Comparison of ENCODE assay signal across 28 cellular contexts in genomic region chr13:110929104-110929777, GRCh38. TPM values are rescaled to one million over a fixed set of nuclear protein-coding genes. Genes with fewer than 3 reads are reported as not detected.
A peak's percentile ranks its signal among the peaks of the same experiment; 100 is the strongest.
DNase-seq lines count a peak whose midpoint lies in the region; ATAC-seq and TF ChIP-seq lines count a peak whose summit lies in the region.
"Had no signal": no experiment of that assay in that cellular context is flagged by ENCODE, and none has a peak within 500 bp of the region (broad histone marks: within the 10 kb centered on the region; RNA-seq: fewer than 3 reads in every experiment).

No MANE protein-coding gene starts in this region.

- H3K4me3 ChIP-seq in transverse colon = no peak overlapping the region
- no peak overlapping the region for H3K4me3 ChIP-seq in spleen
- H3K4me3 ChIP-seq: hepatocyte had no signal

- peak in 1 of 2 donors; percentile 37 for ATAC-seq in activated naive CD4-positive, alpha-beta T cell treated with anti-CD3 and anti-CD28 coated beads, Interleukin-2, amount 50 U/mL, for 72 hours
- ATAC-seq in GM19463 (IDR thresholded peaks at IDR 0.05; ENCODE audit: unreplicated experiment) = peak; percentile 80
- ATAC-seq in HG03432 (IDR thresholded peaks at IDR 0.05; ENCODE audit: unreplicated experiment) = peak; percentile 80
- peak; percentile 62 for ATAC-seq in stimulated activated effector memory CD8-positive, alpha-beta T cell treated with anti-CD3 and anti-CD28 coated beads, Interleukin-12 subunit alpha, Interleukin-12 subunit beta, amount 100 ng/mL, for 72 hours
- ATAC-seq: activated CD4-positive, CD25-positive, alpha-beta regulatory T cell treated with anti-CD3 and anti-CD28 coated beads, Interleukin-2, amount 50 U/mL, for 24 hours; left lobe of liver had no signal

- peaks cover 8% of the 10 kb centered on the region for H3K27me3 ChIP-seq in transverse colon
- H3K27me3 ChIP-seq in spleen (replicated peaks in 1 of 7) = peaks cover 0 to 18% (median 0%) of the 10 kb centered on the region in 7 donors

- H3K9me3 ChIP-seq in transverse colon (peaks cover 11 to 16% of the 10 kb centered on the region in 2 donors), spleen (peaks cover 2 to 30% (median 24%) of the 10 kb centered on the region in 8 donors)

- H3K4me1 Mint-ChIP-seq in activated naive CD4-positive, alpha-beta T cell treated with anti-CD3 and anti-CD28 coated beads, Interleukin-2, amount 10 ng/mL, durations not matched to agents 7 days and 5 days = no peaks in the 10 kb centered on the region
- peaks cover 8% of the 10 kb centered on the region for H3K4me1 Mint-ChIP-seq in stimulated activated effector memory CD8-positive, alpha-beta T cell treated with anti-CD3 and anti-CD28 coated beads, Interleukin-12 subunit alpha, Interleukin-12 subunit beta, amount 100 ng/mL, for 72 hours
- H3K4me1 Mint-ChIP-seq in activated CD4-positive, alpha-beta T cell treated with anti-CD3 and anti-CD28 coated beads, Interleukin-2, amount 10 ng/mL, durations not matched to agents 24 days and 14 days = peaks cover 2% of the 10 kb centered on the region
- H3K4me1 Mint-ChIP-seq: naive B cell had no signal

- TF ChIP-seq EP300 in transverse colon (IDR thresholded peaks at IDR 0.05; ENCODE audit: low read depth) = no peak

- no peak for TF ChIP-seq CTCF in transverse colon (IDR thresholded peaks at IDR 0.05)
- no peak for TF ChIP-seq CTCF in spleen (IDR thresholded peaks at IDR 0.05 in 8 of 11, conservative IDR thresholded peaks at IDR 0.05 in 3 of 11)

- no peak for DNase-seq in activated naive CD4-positive, alpha-beta T cell treated with anti-CD3 and anti-CD28 coated beads, Interleukin-2, amount 50 U/mL, for 72 hours (ENCODE audit: low spot score in 2 of 2)
- DNase-seq in activated naive CD4-positive, alpha-beta T cell treated with anti-CD3 and anti-CD28 coated beads, Interleukin-2, amount 10 ng/mL, durations not matched to agents 7 days and 5 days = no peak
- DNase-seq in stimulated activated effector memory CD8-positive, alpha-beta T cell treated with anti-CD3 and anti-CD28 coated beads, Interleukin-12 subunit alpha, Interleukin-12 subunit beta, amount 100 ng/mL, for 72 hours (ENCODE audit: low spot score in 2 of 2) = no peak
- no peak for DNase-seq in activated CD4-positive, alpha-beta T cell treated with anti-CD3 and anti-CD28 coated beads, Interleukin-2, amount 10 ng/mL, durations not matched to agents 24 days and 14 days
- DNase-seq in transverse colon (no peak), spleen (no peak)
- DNase-seq: activated CD4-positive, alpha-beta memory T cell treated with anti-CD3 and anti-CD28 coated beads, Interleukin-2, amount 10 ng/mL, durations not matched to agents 7 days and 5 days; activated gamma-delta T cell treated with Interleukin-2 at 50 U/mL for 16 hours; activated T-cell treated with anti-CD3 and anti-CD28 coated beads, Interleukin-2, amount 50 U/mL, for 1 hour; AML-193; amniotic stem cell; DMS53; effector CD8-positive, alpha-beta T cell; foreskin fibroblast; GDM1; naive B cell; NCI-H1436 treated with DMSO at 0.1 percent for 48 hours; NCI-H510A treated with DMSO at 0.1 percent for 48 hours; NK-92 treated with Interleukin-12 subunit alpha and Interleukin-12 subunit beta, amount 100 ng/mL, for 24 hours; nucleus accumbens; stimulated activated CD8-positive, alpha-beta memory T cell treated with anti-CD3 and anti-CD28 coated beads, Interleukin-4, amount 100 ng/mL, for 48 hours had no signal

- H3K27ac ChIP-seq in transverse colon (no peak overlapping the region), spleen (no peak overlapping the region)
- H3K27ac ChIP-seq: hepatocyte, KMS-11 had no signal

- peaks cover 40% of the 10 kb centered on the region for H3K27me3 Mint-ChIP-seq in activated naive CD4-positive, alpha-beta T cell treated with anti-CD3 and anti-CD28 coated beads, Interleukin-2, amount 10 ng/mL, durations not matched to agents 7 days and 5 days
- peaks cover 43% of the 10 kb centered on the region for H3K27me3 Mint-ChIP-seq in activated CD4-positive, alpha-beta T cell treated with anti-CD3 and anti-CD28 coated beads, Interleukin-2, amount 10 ng/mL, durations not matched to agents 24 days and 14 days

- no peak for TF ChIP-seq POLR2A in transverse colon (IDR thresholded peaks at IDR 0.05)
- TF ChIP-seq POLR2A in spleen (IDR thresholded peaks at IDR 0.05) = no peak

- intact Hi-C loops in activated CD4-positive, alpha-beta T cell treated with anti-CD3 and anti-CD28 coated beads, Interleukin-2, amount 10 ng/mL, durations not matched to agents 24 days and 14 days (cut with micrococcal nuclease) = no loop called here
- intact Hi-C loops in transverse colon (cut with DNase I; ENCODE audit: low total_unique reads) = no loop called here
- intact Hi-C loops in spleen (cut with DNase I; ENCODE audit: low total_unique reads) = no loop called here

- peak overlapping the region; percentile 27 to 57 for H3K27ac Mint-ChIP-seq in activated naive CD4-positive, alpha-beta T cell treated with anti-CD3 and anti-CD28 coated beads, Interleukin-2, amount 50 U/mL, for 72 hours
- no peak overlapping the region for H3K27ac Mint-ChIP-seq in activated naive CD4-positive, alpha-beta T cell treated with anti-CD3 and anti-CD28 coated beads, Interleukin-2, amount 10 ng/mL, durations not matched to agents 7 days and 5 days
- H3K27ac Mint-ChIP-seq in stimulated activated effector memory CD8-positive, alpha-beta T cell treated with anti-CD3 and anti-CD28 coated beads, Interleukin-12 subunit alpha, Interleukin-12 subunit beta, amount 100 ng/mL, for 72 hours = no peak overlapping the region
- H3K27ac Mint-ChIP-seq in activated CD4-positive, alpha-beta T cell treated with anti-CD3 and anti-CD28 coated beads, Interleukin-2, amount 10 ng/mL, durations not matched to agents 24 days and 14 days = no peak overlapping the region
- H3K27ac Mint-ChIP-seq: activated CD4-positive, alpha-beta memory T cell treated with anti-CD3 and anti-CD28 coated beads, Interleukin-2, amount 10 ng/mL, durations not matched to agents 7 days and 5 days; H9; naive B cell had no signal

- H3K36me3 ChIP-seq in transverse colon = no peaks in the 10 kb centered on the region
- no peaks in the 10 kb centered on the region for H3K36me3 ChIP-seq in spleen

- in situ Hi-C loops in transverse colon (cut with MboI; ENCODE audit: low pct_ligation_motif_present in 1 of 4, low pct_unique_long_range_greater_than_20kb in 1 of 4, low sequenced_read_pairs in 3 of 4) = no loop called here

- peaks cover 18 to 28% of the 10 kb centered on the region in 2 donors for H3K9me3 Mint-ChIP-seq in activated naive CD4-positive, alpha-beta T cell treated with anti-CD3 and anti-CD28 coated beads, Interleukin-2, amount 50 U/mL, for 72 hours
- peaks cover 17% of the 10 kb centered on the region for H3K9me3 Mint-ChIP-seq in activated naive CD4-positive, alpha-beta T cell treated with anti-CD3 and anti-CD28 coated beads, Interleukin-2, amount 10 ng/mL, durations not matched to agents 7 days and 5 days
- H3K9me3 Mint-ChIP-seq in stimulated activated effector memory CD8-positive, alpha-beta T cell treated with anti-CD3 and anti-CD28 coated beads, Interleukin-12 subunit alpha, Interleukin-12 subunit beta, amount 100 ng/mL, for 72 hours = peaks cover 5% of the 10 kb centered on the region
- peaks cover 11% of the 10 kb centered on the region for H3K9me3 Mint-ChIP-seq in activated CD4-positive, alpha-beta T cell treated with anti-CD3 and anti-CD28 coated beads, Interleukin-2, amount 10 ng/mL, durations not matched to agents 24 days and 14 days

- CTCF ChIA-PET in activated naive CD4-positive, alpha-beta T cell treated with anti-CD3 and anti-CD28 coated beads, Interleukin-2, amount 10 ng/mL, durations not matched to agents 7 days and 5 days (lab: Charles Lee) = no interaction called here

- no peak overlapping the region for H3K4me3 Mint-ChIP-seq in activated naive CD4-positive, alpha-beta T cell treated with anti-CD3 and anti-CD28 coated beads, Interleukin-2, amount 10 ng/mL, durations not matched to agents 7 days and 5 days
- no peak overlapping the region for H3K4me3 Mint-ChIP-seq in stimulated activated effector memory CD8-positive, alpha-beta T cell treated with anti-CD3 and anti-CD28 coated beads, Interleukin-12 subunit alpha, Interleukin-12 subunit beta, amount 100 ng/mL, for 72 hours
- H3K4me3 Mint-ChIP-seq in activated CD4-positive, alpha-beta T cell treated with anti-CD3 and anti-CD28 coated beads, Interleukin-2, amount 10 ng/mL, durations not matched to agents 24 days and 14 days = no peak overlapping the region
- H3K4me3 Mint-ChIP-seq: activated CD4-positive, alpha-beta memory T cell treated with anti-CD3 and anti-CD28 coated beads, Interleukin-2, amount 10 ng/mL, durations not matched to agents 7 days and 5 days; H9; naive B cell had no signal

- peaks cover 20% of the 10 kb centered on the region in 2 donors for H3K36me3 Mint-ChIP-seq in activated naive CD4-positive, alpha-beta T cell treated with anti-CD3 and anti-CD28 coated beads, Interleukin-2, amount 50 U/mL, for 72 hours
- H3K36me3 Mint-ChIP-seq in activated naive CD4-positive, alpha-beta T cell treated with anti-CD3 and anti-CD28 coated beads, Interleukin-2, amount 10 ng/mL, durations not matched to agents 7 days and 5 days = no peaks in the 10 kb centered on the region
- no peaks in the 10 kb centered on the region for H3K36me3 Mint-ChIP-seq in stimulated activated effector memory CD8-positive, alpha-beta T cell treated with anti-CD3 and anti-CD28 coated beads, Interleukin-12 subunit alpha, Interleukin-12 subunit beta, amount 100 ng/mL, for 72 hours
- peaks cover 2% of the 10 kb centered on the region for H3K36me3 Mint-ChIP-seq in activated CD4-positive, alpha-beta T cell treated with anti-CD3 and anti-CD28 coated beads, Interleukin-2, amount 10 ng/mL, durations not matched to agents 24 days and 14 days (ENCODE audit: low read depth)

- WGBS in transverse colon (ENCODE audit: low coverage in 1 of 2), 2 donors = 89% methylated on average over 3 of the region's 3 CpGs; no CpG with 5 or more reads in 1 of the 2 donors
- 67 to 89% (median 79%) methylated on average over 3 of the region's 3 CpGs for WGBS in spleen, 5 donors

- H3K4me1 ChIP-seq in transverse colon (no peaks in the 10 kb centered on the region), spleen (no peaks in the 10 kb centered on the region)

RNA-seq across cellular contexts. Expression of gene ANKRD10, which starts 14.4 kb away (rescaled TPM):
- 100 to 1,000 TPM; 160 to 162 TPM for total RNA-seq in activated naive CD4-positive, alpha-beta T cell treated with anti-CD3 and anti-CD28 coated beads, Interleukin-2, amount 50 U/mL, for 72 hours
- 145 and 147 TPM in 2 replicates for total RNA-seq in activated CD4-positive, alpha-beta T cell treated with anti-CD3 and anti-CD28 coated beads, Interleukin-2, amount 10 ng/mL, durations not matched to agents 24 days and 14 days
- total RNA-seq in transverse colon = 100 to 1,000 TPM; 124 to 286 (median 188) TPM
- total RNA-seq in spleen = 100 to 1,000 TPM; 165 to 253 (median 191) TPM
- 100 to 1,000 TPM; 122 to 179 (median 144) TPM for polyA plus RNA-seq in spleen

Comparison
In these comparisons a context has a peak if more than half of its experiments do, and no peak if none do; other contexts are left out.
1. H3K27ac Mint-ChIP-seq: peak in activated naive CD4-positive, alpha-beta T cell treated with anti-CD3 and anti-CD28 coated beads, Interleukin-2, amount 50 U/mL, for 72 hours (2 of 2); none in activated naive CD4-positive, alpha-beta T cell treated with anti-CD3 and anti-CD28 coated beads, Interleukin-2, amount 10 ng/mL, durations not matched to agents 7 days and 5 days (single experiment), stimulated activated effector memory CD8-positive, alpha-beta T cell treated with anti-CD3 and anti-CD28 coated beads, Interleukin-12 subunit alpha, Interleukin-12 subunit beta, amount 100 ng/mL, for 72 hours (single experiment) and activated CD4-positive, alpha-beta T cell treated with anti-CD3 and anti-CD28 coated beads, Interleukin-2, amount 10 ng/mL, durations not matched to agents 24 days and 14 days (single experiment).